1 cellular context compared by ENCODE assay signal in the genomic region with DNA sequence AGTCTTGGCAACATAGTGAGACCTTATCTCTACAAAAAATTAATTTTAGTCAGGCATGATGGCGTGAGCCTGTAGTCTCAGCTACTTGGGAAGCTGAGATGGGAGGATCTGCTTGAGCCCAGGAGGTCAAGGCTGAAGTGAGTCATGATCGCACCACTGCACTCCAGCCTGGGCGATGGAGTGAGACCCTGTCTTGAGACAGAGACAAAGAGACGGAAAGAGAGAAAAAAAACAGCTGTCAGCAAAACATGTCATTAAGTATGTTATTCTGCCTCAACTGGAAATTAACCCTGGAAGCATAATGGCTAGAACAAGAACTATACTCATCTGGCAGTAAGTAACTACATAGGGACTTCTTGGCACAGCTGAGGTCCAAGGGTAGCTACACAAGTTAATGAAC.
A peak's percentile ranks its signal among the peaks of the same experiment; 100 is the strongest.
TF ChIP-seq lines count a peak whose summit lies in the region.

No MANE protein-coding gene starts in this region.

TF ChIP-seq in K562, 482 proteins besides CTCF, POLR2A, EP300 and RAD21 (continued from another document):
- TF ChIP-seq, protein P1, sequence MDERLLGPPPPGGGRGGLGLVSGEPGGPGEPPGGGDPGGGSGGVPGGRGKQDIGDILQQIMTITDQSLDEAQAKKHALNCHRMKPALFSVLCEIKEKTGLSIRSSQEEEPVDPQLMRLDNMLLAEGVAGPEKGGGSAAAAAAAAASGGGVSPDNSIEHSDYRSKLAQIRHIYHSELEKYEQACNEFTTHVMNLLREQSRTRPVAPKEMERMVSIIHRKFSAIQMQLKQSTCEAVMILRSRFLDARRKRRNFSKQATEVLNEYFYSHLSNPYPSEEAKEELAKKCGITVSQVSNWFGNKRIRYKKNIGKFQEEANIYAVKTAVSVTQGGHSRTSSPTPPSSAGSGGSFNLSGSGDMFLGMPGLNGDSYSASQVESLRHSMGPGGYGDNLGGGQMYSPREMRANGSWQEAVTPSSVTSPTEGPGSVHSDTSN (CRISPR knock-in tag; IDR thresholded peaks at IDR 0.05; ENCODE audit: low read depth) = no peak
- TF ChIP-seq, protein P1 (tag; conservative IDR thresholded peaks at IDR 0.05; ENCODE audit: low read depth) = no peak
- TF ChIP-seq ZNF316 (IDR thresholded peaks at IDR 0.05) (peak; percentile 69), HDAC1 (IDR thresholded peaks at IDR 0.05) (no peak), MAFK (IDR thresholded peaks at IDR 0.05; ENCODE audit: low read length) (0 out of 2 replicates have a peak, but pooled peaks have one; percentile 7), HMG20A (CRISPR knock-in tag; conservative IDR thresholded peaks at IDR 0.05) (no peak), ZBTB1 (CRISPR knock-in tag; IDR thresholded peaks at IDR 0.05; ENCODE audit: borderline replicate concordance, low read depth) (no peak), SIX5 (IDR thresholded peaks at IDR 0.05; ENCODE audit: borderline replicate concordance in 1 of 2, insufficient read depth in 1 of 2, low read depth in 1 of 2, low read length in 2 of 2) (no peak)
